ENCODE assay signal across 8 cellular contexts in genomic region chr13:27425151-27425917, GRCh38. TPM values are rescaled to one million over a fixed set of nuclear protein-coding genes. Genes with fewer than 3 reads are reported as not detected.
DNase-seq lines count a peak whose midpoint lies in the region; ATAC-seq and TF ChIP-seq lines count a peak whose summit lies in the region.

No MANE protein-coding gene starts in this region.

- peaks cover 40% of the 10 kb centered on the region for H3K36me3 ChIP-seq in SK-N-MC (ENCODE audit: insufficient read depth, low read length)
- H3K36me3 ChIP-seq in endodermal cell (ENCODE audit: control insufficient read depth, insufficient read depth, low read length) = peaks cover 17% of the 10 kb centered on the region
- H3K36me3 ChIP-seq in neuron (ENCODE audit: insufficient read depth, low read length) = peaks cover 30% of the 10 kb centered on the region

- H3K4me1 ChIP-seq in endodermal cell (ENCODE audit: control insufficient read depth, insufficient read depth, low read length) (no peaks in the 10 kb centered on the region), neuron (ENCODE audit: insufficient read depth, low read length) (peaks cover 24% of the 10 kb centered on the region)

- WGBS in endodermal cell (ENCODE audit: insufficient coverage in 1 of 2, insufficient read length in 1 of 2), 2 experiments = 40 to 51% methylated on average over 12 to 13 of the region's 13 CpGs

- H3K9me3 Mint-ChIP-seq in CD14-positive monocyte (no peaks in the 10 kb centered on the region), endodermal cell (no peaks in the 10 kb centered on the region)

- H3K27ac Mint-ChIP-seq in CD14-positive monocyte (peak overlapping the region; percentile 92 to 99 (median 98)), endodermal cell (peak overlapping the region; percentile 75)

- ATAC-seq in GM21576 (IDR thresholded peaks at IDR 0.05; ENCODE audit: unreplicated experiment) = peak; percentile 6
- no peak for ATAC-seq in HG02588 (IDR thresholded peaks at IDR 0.05; ENCODE audit: unreplicated experiment)

- peaks cover 40% of the 10 kb centered on the region for H3K4me1 Mint-ChIP-seq in CD14-positive monocyte
- H3K4me1 Mint-ChIP-seq in endodermal cell = peaks cover 20% of the 10 kb centered on the region

- H3K27ac ChIP-seq in SK-N-MC = no peak overlapping the region
- no peak overlapping the region for H3K27ac ChIP-seq in endodermal cell (ENCODE audit: low read depth, low read length)

- peaks cover 0 to 2% (median 1%) of the 10 kb centered on the region in 3 donors for H3K27me3 Mint-ChIP-seq in CD14-positive monocyte (ENCODE audit: low read depth in 3 of 3)
- peaks cover 22% of the 10 kb centered on the region for H3K27me3 Mint-ChIP-seq in endodermal cell (ENCODE audit: insufficient read depth)

- TF ChIP-seq CTCF in CD14-positive monocyte (IDR thresholded peaks at IDR 0.05) = no peak
- no peak for TF ChIP-seq CTCF in endodermal cell (conservative IDR thresholded peaks at IDR 0.05)

- H3K36me3 Mint-ChIP-seq in CD14-positive monocyte (peaks cover 17 to 31% of the 10 kb centered on the region in 2 donors), endodermal cell (ENCODE audit: low read depth) (peaks cover 9% of the 10 kb centered on the region)

- H3K27me3 ChIP-seq in endodermal cell (ENCODE audit: control insufficient read depth, insufficient read depth, low read length, poor library complexity, severe bottlenecking) (peaks cover 9% of the 10 kb centered on the region), neuron (ENCODE audit: insufficient read depth, low read length) (peaks cover 5% of the 10 kb centered on the region)

- DNase-seq in CD14-positive monocyte (ENCODE audit: low spot score) (no peak), SK-N-MC (ENCODE audit: low read depth, low spot score) (no peak), endodermal cell (no peak), COLO668 (lab: John Stamatoyannopoulos, UW; ENCODE audit: unreplicated experiment) (no peak), OCI-M2 (lab: John Stamatoyannopoulos, UW; ENCODE audit: unreplicated experiment) (no peak)

- H3K9ac ChIP-seq in SK-N-MC (ENCODE audit: insufficient read length) (peak overlapping the region; percentile 81), endodermal cell (ENCODE audit: extremely low read depth, low read length, poor library complexity, severe bottlenecking) (peak overlapping the region; percentile 44)

- intact Hi-C loops in CD14-positive monocyte (cut with micrococcal nuclease) = loop anchor here in 1 of 2 donors (2.0 to 10.0 kb wide), 3 partner anchors 57 to 199 kb away; partner anchors contain the start of genes LNX2, POLR1D and RPL21

- H2AFZ ChIP-seq in neuron (ENCODE audit: low read depth, low read length) = peak overlapping the region; percentile 69

- H3K4me3 ChIP-seq in SK-N-MC = peak overlapping the region; percentile 93
- peak overlapping the region; percentile 87 for H3K4me3 ChIP-seq in endodermal cell (ENCODE audit: low read length)
- H3K4me3 ChIP-seq in neuron (ENCODE audit: low read length) = peak overlapping the region; percentile 78

- peak overlapping the region; percentile 74 to 93 for H3K4me3 Mint-ChIP-seq in CD14-positive monocyte
- peak overlapping the region; percentile 65 for H3K4me3 Mint-ChIP-seq in endodermal cell

- H3K9me3 ChIP-seq in SK-N-MC (ENCODE audit: low read depth, low read length) = no peaks in the 10 kb centered on the region
- no peaks in the 10 kb centered on the region for H3K9me3 ChIP-seq in endodermal cell (ENCODE audit: control insufficient read depth, low read length)
- no peaks in the 10 kb centered on the region for H3K9me3 ChIP-seq in neuron (ENCODE audit: low read length)

RNA-seq across cellular contexts. Expression of gene GTF3A, which starts 0.9 kb away (rescaled TPM):
- polyA plus RNA-seq in CD14-positive monocyte = 100 to 1,000 TPM; 179 to 259 TPM
- 10 to 100 TPM; 70.4 to 80.0 TPM for total RNA-seq in endodermal cell
- 85.3 TPM for polyA plus RNA-seq in endodermal cell (2013, experiment 1 of 2)
- polyA plus RNA-seq in endodermal cell (2013, experiment 2 of 2) = 88.8 TPM

RNA-seq across cellular contexts. Expression of gene MTIF3, which starts 25.0 kb away (rescaled TPM):
- polyA plus RNA-seq in CD14-positive monocyte = 10 to 100 TPM; 61.6 to 86.6 TPM
- 10 to 100 TPM; 35.0 to 46.8 TPM for total RNA-seq in endodermal cell
- 68.6 TPM for polyA plus RNA-seq in endodermal cell (2013, experiment 1 of 2)
- 70.6 TPM for polyA plus RNA-seq in endodermal cell (2013, experiment 2 of 2)
